Comparison of ENCODE assay signal across 8 cellular contexts in genomic region chr18:56651771-56652092, GRCh38. TPM values are rescaled to one million over a fixed set of nuclear protein-coding genes. Genes with fewer than 3 reads are reported as not detected.
DNase-seq lines count a peak whose midpoint lies in the region; TF ChIP-seq lines count a peak whose summit lies in the region.

No MANE protein-coding gene starts in this region.

- intact Hi-C loops in esophagus muscularis mucosa (cut with DNase I): loop anchor here (5.0 kb wide), 1 partner anchor 1064 kb away; the partner anchor contains the start of gene TCF4

- peak overlapping the region; percentile 86 for H3K27ac ChIP-seq in RWPE1
- peak overlapping the region; percentile 80 to 92 (median 88) for H3K27ac ChIP-seq in esophagus muscularis mucosa (replicated peaks in 1 of 4)

- POLR2A ChIA-PET in RWPE1 (lab: Yijun Ruan, JAX; ENCODE audit: low non-redundant PET): no interaction called here

- H3K4me1 ChIP-seq in esophagus muscularis mucosa: peaks cover 16 to 26% (median 21%) of the 10 kb centered on the region in 4 donors

- no peak for TF ChIP-seq POLR2A in esophagus muscularis mucosa (IDR thresholded peaks at IDR 0.05; ENCODE audit: low read depth)

- WGBS in esophagus muscularis mucosa: 10% methylated on average over 5 of the region's 5 CpGs

- no peak for TF ChIP-seq CTCF in RWPE1 (conservative IDR thresholded peaks at IDR 0.05; ENCODE audit: low read depth)
- TF ChIP-seq CTCF in esophagus muscularis mucosa (IDR thresholded peaks at IDR 0.05): no peak

- H3K9me3 ChIP-seq in esophagus muscularis mucosa: no peaks in the 10 kb centered on the region

- DNase-seq in EH (ENCODE audit: low read depth) (peak; percentile 18), RWPE1 (ENCODE audit: low spot score) (no peak), esophagus muscularis mucosa (ENCODE audit: extremely low spot score) (no peak), pons (ENCODE audit: low spot score) (peak; percentile 18), DMS114 treated with DMSO at 0.1 percent for 48 hours (lab: John Stamatoyannopoulos, UW; ENCODE audit: unreplicated experiment) (no peak), MV-4-11 (lab: John Stamatoyannopoulos, UW) (no peak), COLO668 (lab: John Stamatoyannopoulos, UW; ENCODE audit: unreplicated experiment) (no peak), AG08396 (ENCODE audit: low spot score) (no peak)

- no peaks in the 10 kb centered on the region for H3K36me3 ChIP-seq in esophagus muscularis mucosa

- peak overlapping the region; percentile 63 to 93 (median 88) for H3K4me3 ChIP-seq in esophagus muscularis mucosa

- TF ChIP-seq EP300 in esophagus muscularis mucosa (IDR thresholded peaks at IDR 0.05): no peak

- CTCF ChIA-PET in RWPE1 (lab: Yijun Ruan, JAX): no interaction called here

- H3K27me3 ChIP-seq in esophagus muscularis mucosa: no peaks in the 10 kb centered on the region

RNA-seq across cellular contexts. Expression of gene WDR7, which starts 0.6 kb away (rescaled TPM):
- total RNA-seq in esophagus muscularis mucosa: 10 to 100 TPM; 23.1 to 48.6 (median 30.3) TPM

RNA-seq across cellular contexts. Expression of gene TXNL1, which starts 13.3 kb away (rescaled TPM):
- 10 to 100 TPM; 29.9 to 42.5 (median 40.4) TPM for total RNA-seq in esophagus muscularis mucosa

Comparison
In these comparisons a context has a peak if more than half of its experiments do, and no peak if none do; other contexts are left out.
1. DNase-seq: peak in EH (single experiment) and pons (single experiment); none in RWPE1 (single experiment), esophagus muscularis mucosa (single experiment), DMS114 treated with DMSO at 0.1 percent for 48 hours (single experiment), MV-4-11 (single experiment), COLO668 (single experiment) and AG08396 (single experiment).